30 cellular contexts compared by ENCODE assay signal in genomic region chr10:129580897-129581296, GRCh38.
"Had no signal": no experiment of that assay in that cellular context is flagged by ENCODE, and none has a peak within 500 bp of the region (broad histone marks: within the 10 kb centered on the region; RNA-seq: fewer than 3 reads in every experiment).

No MANE protein-coding gene starts in this region.

- H3K4me1 ChIP-seq: esophagus muscularis mucosa, foreskin keratinocyte, gastrocnemius medialis, heart left ventricle had no signal

- H3K27me3 ChIP-seq: dorsolateral prefrontal cortex, esophagus muscularis mucosa, foreskin keratinocyte, gastrocnemius medialis, heart left ventricle had no signal

- H3K27ac Mint-ChIP-seq: activated B cell treated with CpG ODN at 0.5 μM for 24 hours; activated CD8-positive, alpha-beta T cell treated with anti-CD3 and anti-CD28 coated beads for 36 hours; activated naive CD8-positive, alpha-beta T cell; activated T-helper 17 cell treated with anti-CD3 and anti-CD28 coated beads, Interleukin-2, amount 50 U/mL, for 72 hours; effector memory CD8-positive, alpha-beta T cell; T-helper 17 cell; T-helper 2 cell treated with Interferon-gamma antibody and Interleukin-4, amounts not matched to agents 5 μg/mL and 100 μg/mL, for 36 hours had no signal

- H3K27ac ChIP-seq: dorsolateral prefrontal cortex, esophagus muscularis mucosa, foreskin keratinocyte, gastrocnemius medialis, heart left ventricle, WERI-Rb-1 had no signal

- ATAC-seq: activated CD4-positive, CD25-positive, alpha-beta regulatory T cell treated with anti-CD3 and anti-CD28 coated beads, Interleukin-2, amount 50 U/mL, for 24 hours; activated CD8-positive, alpha-beta T cell treated with anti-CD3 and anti-CD28 coated beads for 36 hours; activated T-cell treated with anti-CD3 and anti-CD28 coated beads, Interleukin-2, amount 50 U/mL, for 4 hours; activated T-helper 17 cell treated with anti-CD3 and anti-CD28 coated beads, Interleukin-2, amount 50 U/mL, for 72 hours; effector memory CD8-positive, alpha-beta T cell; foreskin keratinocyte; gastrocnemius medialis; heart left ventricle; T-helper 17 cell had no signal

- DNase-seq: activated B cell treated with CpG ODN at 0.5 μM for 24 hours; activated CD4-positive, alpha-beta T cell treated with anti-CD3 and anti-CD28 coated beads for 48 hours; activated CD4-positive, alpha-beta T cell treated with anti-CD3 and anti-CD28 coated beads, Interleukin-2, amount 50 U/mL, for 1 hour; activated CD4-positive, alpha-beta T cell treated with anti-CD3 and anti-CD28 coated beads, Interleukin-2, amount 50 U/mL, for 48 hours; activated CD8-positive, alpha-beta memory T cell treated with anti-CD3 and anti-CD28 coated beads for 24 hours; activated CD8-positive, alpha-beta T cell treated with anti-CD3 and anti-CD28 coated beads for 36 hours; activated effector memory CD4-positive, alpha-beta T cell treated with Interleukin-2 at 50 U/mL for 16 hours; activated gamma-delta T cell treated with Interleukin-2 at 50 U/mL for 16 hours; activated naive CD4-positive, alpha-beta T cell treated with anti-CD3 and anti-CD28 coated beads, Interleukin-2, amount 50 U/mL, for 16 hours; activated naive CD4-positive, alpha-beta T cell treated with Interleukin-2 at 50 U/mL for 16 hours; activated T-cell treated with anti-CD3 and anti-CD28 coated beads, Interleukin-2, amount 50 U/mL, for 4 hours; amniotic stem cell; anterior cingulate cortex; caudate nucleus; cortex of kidney; dorsolateral prefrontal cortex; effector memory CD8-positive, alpha-beta T cell; erythroblast; foreskin keratinocyte; gastrocnemius medialis; glutamatergic neuron; heart left ventricle; T-helper 17 cell; T1000; WERI-Rb-1 had no signal

- H3K27me3 Mint-ChIP-seq: activated B cell treated with CpG ODN at 0.5 μM for 24 hours; activated CD8-positive, alpha-beta T cell treated with anti-CD3 and anti-CD28 coated beads for 36 hours; activated naive CD8-positive, alpha-beta T cell; activated T-helper 17 cell treated with anti-CD3 and anti-CD28 coated beads, Interleukin-2, amount 50 U/mL, for 72 hours; effector memory CD8-positive, alpha-beta T cell; T-helper 17 cell had no signal

- H3K4me3 Mint-ChIP-seq: activated B cell treated with CpG ODN at 0.5 μM for 24 hours; activated CD8-positive, alpha-beta T cell treated with anti-CD3 and anti-CD28 coated beads for 36 hours; activated naive CD8-positive, alpha-beta T cell; activated T-cell treated with anti-CD3 and anti-CD28 coated beads, Interleukin-2, amount 50 U/mL, for 4 hours; activated T-helper 17 cell treated with anti-CD3 and anti-CD28 coated beads, Interleukin-2, amount 50 U/mL, for 72 hours; effector memory CD8-positive, alpha-beta T cell; T-helper 17 cell; T-helper 2 cell treated with Interferon-gamma antibody and Interleukin-4, amounts not matched to agents 5 μg/mL and 100 μg/mL, for 36 hours had no signal

- H3K36me3 ChIP-seq: esophagus muscularis mucosa, gastrocnemius medialis, heart left ventricle, WERI-Rb-1 had no signal

- H3K9me3 ChIP-seq: gastrocnemius medialis had no signal

- H3K4me3 ChIP-seq: dorsolateral prefrontal cortex, esophagus muscularis mucosa, gastrocnemius medialis, heart left ventricle had no signal

- H3K4me1 Mint-ChIP-seq: activated B cell treated with CpG ODN at 0.5 μM for 24 hours; activated T-helper 17 cell treated with anti-CD3 and anti-CD28 coated beads, Interleukin-2, amount 50 U/mL, for 72 hours; T-helper 17 cell had no signal
